Comparison of ENCODE assay signal across 8 cellular contexts in genomic region chr9:96136992-96137665, GRCh38.
DNase-seq lines count a peak whose midpoint lies in the region; ATAC-seq lines count a peak whose summit lies in the region.

No MANE protein-coding gene starts in this region.

- peaks cover 2% of the 10 kb centered on the region for H3K36me3 Mint-ChIP-seq in T-helper 1 cell treated with Interleukin-12 subunit alpha and Interleukin-12 subunit beta and Interleukin-4 antibody, amounts not matched to agents 30 μg/mL and 1 μg/mL, for 36 hours (ENCODE audit: low read depth)
- no peaks in the 10 kb centered on the region for H3K36me3 Mint-ChIP-seq in stimulated activated effector memory CD8-positive, alpha-beta T cell treated with anti-CD3 and anti-CD28 coated beads, Interleukin-12 subunit alpha, Interleukin-12 subunit beta, amount 100 ng/mL, for 72 hours

- H3K4me3 Mint-ChIP-seq in T-helper 1 cell treated with Interleukin-12 subunit alpha and Interleukin-12 subunit beta and Interleukin-4 antibody, amounts not matched to agents 30 μg/mL and 1 μg/mL, for 36 hours = peak overlapping the region; percentile 33
- H3K4me3 Mint-ChIP-seq in stimulated activated effector memory CD8-positive, alpha-beta T cell treated with anti-CD3 and anti-CD28 coated beads, Interleukin-12 subunit alpha, Interleukin-12 subunit beta, amount 100 ng/mL, for 72 hours = peak overlapping the region; percentile 43

- H3K9me3 Mint-ChIP-seq in T-helper 1 cell treated with Interleukin-12 subunit alpha and Interleukin-12 subunit beta and Interleukin-4 antibody, amounts not matched to agents 30 μg/mL and 1 μg/mL, for 36 hours = peaks cover 10% of the 10 kb centered on the region
- peaks cover 9% of the 10 kb centered on the region for H3K9me3 Mint-ChIP-seq in stimulated activated effector memory CD8-positive, alpha-beta T cell treated with anti-CD3 and anti-CD28 coated beads, Interleukin-12 subunit alpha, Interleukin-12 subunit beta, amount 100 ng/mL, for 72 hours

- ATAC-seq in GM18870 (IDR thresholded peaks at IDR 0.05; ENCODE audit: unreplicated experiment) (peak; percentile 94), HG03045 (IDR thresholded peaks at IDR 0.05; ENCODE audit: unreplicated experiment) (peak; percentile 89)
- ATAC-seq in stimulated activated effector memory CD8-positive, alpha-beta T cell treated with anti-CD3 and anti-CD28 coated beads, Interleukin-12 subunit alpha, Interleukin-12 subunit beta, amount 100 ng/mL, for 72 hours = peak; percentile 73

- peaks cover 10% of the 10 kb centered on the region for H3K27me3 Mint-ChIP-seq in T-helper 1 cell treated with Interleukin-12 subunit alpha and Interleukin-12 subunit beta and Interleukin-4 antibody, amounts not matched to agents 30 μg/mL and 1 μg/mL, for 36 hours (ENCODE audit: low read depth)

- H3K27ac Mint-ChIP-seq in T-helper 1 cell treated with Interleukin-12 subunit alpha and Interleukin-12 subunit beta and Interleukin-4 antibody, amounts not matched to agents 30 μg/mL and 1 μg/mL, for 36 hours = peak overlapping the region; percentile 29
- H3K27ac Mint-ChIP-seq in stimulated activated effector memory CD8-positive, alpha-beta T cell treated with anti-CD3 and anti-CD28 coated beads, Interleukin-12 subunit alpha, Interleukin-12 subunit beta, amount 100 ng/mL, for 72 hours = peak overlapping the region; percentile 76

- peaks cover 20% of the 10 kb centered on the region for H3K4me1 Mint-ChIP-seq in T-helper 1 cell treated with Interleukin-12 subunit alpha and Interleukin-12 subunit beta and Interleukin-4 antibody, amounts not matched to agents 30 μg/mL and 1 μg/mL, for 36 hours (ENCODE audit: low read depth)
- peaks cover 15% of the 10 kb centered on the region for H3K4me1 Mint-ChIP-seq in stimulated activated effector memory CD8-positive, alpha-beta T cell treated with anti-CD3 and anti-CD28 coated beads, Interleukin-12 subunit alpha, Interleukin-12 subunit beta, amount 100 ng/mL, for 72 hours

- peak; percentile 70 for DNase-seq in AG08395 (ENCODE audit: low spot score)
- peak; percentile 51 for DNase-seq in hepatic stellate cell (ENCODE audit: low spot score)
- DNase-seq in stimulated activated effector memory CD8-positive, alpha-beta T cell treated with anti-CD3 and anti-CD28 coated beads, Interleukin-12 subunit alpha, Interleukin-12 subunit beta, amount 100 ng/mL, for 72 hours (ENCODE audit: low spot score in 2 of 2) = no peak
- no peak for DNase-seq in stimulated activated CD4-positive, alpha-beta T cell treated with anti-CD3 and anti-CD28 coated beads, Interleukin-12 subunit alpha, Interleukin-12 subunit beta, amount 100 ng/mL, for 4 hours
- DNase-seq in activated gamma-delta T cell (lab: John Stamatoyannopoulos, UW) = no peak

Comparison
In these comparisons a context has a peak if more than half of its experiments do, and no peak if none do; other contexts are left out.
1. DNase-seq: peak in AG08395 (single experiment) and hepatic stellate cell (single experiment); none in stimulated activated effector memory CD8-positive, alpha-beta T cell treated with anti-CD3 and anti-CD28 coated beads, Interleukin-12 subunit alpha, Interleukin-12 subunit beta, amount 100 ng/mL, for 72 hours (0 of 2), stimulated activated CD4-positive, alpha-beta T cell treated with anti-CD3 and anti-CD28 coated beads, Interleukin-12 subunit alpha, Interleukin-12 subunit beta, amount 100 ng/mL, for 4 hours (single experiment) and activated gamma-delta T cell (single experiment).
2. Peak in every context shown above with its lines, with median percentiles within 50 percentile points of each other: ATAC-seq.